In genomic region chr11:18588297-18589252, GRCh38 we compare ENCODE assay signal across 8 cellular contexts. TPM values are rescaled to one million over a fixed set of nuclear protein-coding genes. Genes with fewer than 3 reads are reported as not detected.
DNase-seq lines count a peak whose midpoint lies in the region; ATAC-seq and TF ChIP-seq lines count a peak whose summit lies in the region.

UEVLD (minus strand) TSS chr11:18588734; CDS start chr11:18588654, 80 bp downstream.

- peak; percentile 56 to 64 for TF ChIP-seq RAD21 in liver (IDR thresholded peaks at IDR 0.05)

- under 1% methylated on average over 50 of the region's 50 CpGs for WGBS in liver

- ATAC-seq in HG03066 (IDR thresholded peaks at IDR 0.05; ENCODE audit: low read depth, unreplicated experiment) = peak; percentile 61

- H3K27me3 ChIP-seq in ACC112 (ENCODE audit: insufficient read depth, low read length) (no peaks in the 10 kb centered on the region), liver (ENCODE audit: control insufficient read depth in 4 of 4, insufficient read depth in 4 of 4, low read length in 3 of 4) (no peaks in the 10 kb centered on the region)

- H3K36me3 ChIP-seq in ACC112 (ENCODE audit: insufficient read depth, low read length) (no peaks in the 10 kb centered on the region), liver (ENCODE audit: control insufficient read depth in 4 of 4, insufficient read depth in 3 of 4, low read depth in 1 of 4, low read length in 3 of 4) (peaks cover 0 to 2% (median 0%) of the 10 kb centered on the region in 4 donors)

- DNase-seq in NCI-H460 (ENCODE audit: extremely low read depth, low read depth) (peak; percentile 79), ecto neural progenitor cell (ENCODE audit: low spot score) (peak; percentile 94)
- peak; percentile 41 to 44 for DNase-seq in activated CD4-positive, alpha-beta T cell treated with anti-CD3 and anti-CD28 coated beads, Interleukin-2, amount 50 U/mL, for 4 hours
- peak; percentile 68 for DNase-seq in stimulated activated CD4-positive, alpha-beta T cell treated with anti-CD3 and anti-CD28 coated beads, Interleukin-2, amount 100 ng/mL, for 48 hours

- peak; percentile 76 for TF ChIP-seq POLR2A in GM18526 (IDR thresholded peaks at IDR 0.05; ENCODE audit: extremely low read depth, insufficient read length)

- H3K4me1 ChIP-seq in ACC112 (ENCODE audit: control insufficient read depth, insufficient read depth, low read length, unreplicated experiment) (peaks cover 24% of the 10 kb centered on the region), liver (ENCODE audit: control insufficient read depth in 4 of 4, insufficient read depth in 4 of 4, low read length in 3 of 4) (peaks cover 0 to 18% (median 11%) of the 10 kb centered on the region in 4 donors)

- TF ChIP-seq CTCF in liver (IDR thresholded peaks at IDR 0.05; ENCODE audit: low read depth, low read length, missing input control) = no peak

- H2AFZ ChIP-seq in ACC112 (ENCODE audit: low read length, unreplicated experiment) = peak within 1 kb of the TSS; percentile 93

- H3K27ac ChIP-seq in ACC112 (ENCODE audit: low read depth, low read length) = peak within 1 kb of the TSS; percentile 42
- H3K27ac ChIP-seq in liver (ENCODE audit: low read depth in 1 of 2, low read length in 2 of 2) = peak within 1 kb of the TSS; percentile 62 to 65

- H3K9ac ChIP-seq in liver (ENCODE audit: low read depth in 1 of 2, low read length in 2 of 2) = peak within 1 kb of the TSS; percentile 83 to 84

- H3K79me2 ChIP-seq in ACC112 (ENCODE audit: control insufficient read depth, insufficient read depth, low read length, unreplicated experiment) = peaks cover 58% of the 10 kb centered on the region

- H3K4me3 ChIP-seq in ACC112 (ENCODE audit: low read depth, low read length) (peak within 1 kb of the TSS; percentile 81), liver (ENCODE audit: low read depth in 1 of 3, low read length in 3 of 3) (peak within 1 kb of the TSS; percentile 78 to 92 (median 90))

- H3K9me3 ChIP-seq in liver (ENCODE audit: control insufficient read depth in 4 of 4, low read length in 3 of 4) = no peaks in the 10 kb centered on the region

TF ChIP-seq in liver, 16 proteins besides CTCF, POLR2A, EP300 and RAD21:
- TF ChIP-seq, protein P1, sequence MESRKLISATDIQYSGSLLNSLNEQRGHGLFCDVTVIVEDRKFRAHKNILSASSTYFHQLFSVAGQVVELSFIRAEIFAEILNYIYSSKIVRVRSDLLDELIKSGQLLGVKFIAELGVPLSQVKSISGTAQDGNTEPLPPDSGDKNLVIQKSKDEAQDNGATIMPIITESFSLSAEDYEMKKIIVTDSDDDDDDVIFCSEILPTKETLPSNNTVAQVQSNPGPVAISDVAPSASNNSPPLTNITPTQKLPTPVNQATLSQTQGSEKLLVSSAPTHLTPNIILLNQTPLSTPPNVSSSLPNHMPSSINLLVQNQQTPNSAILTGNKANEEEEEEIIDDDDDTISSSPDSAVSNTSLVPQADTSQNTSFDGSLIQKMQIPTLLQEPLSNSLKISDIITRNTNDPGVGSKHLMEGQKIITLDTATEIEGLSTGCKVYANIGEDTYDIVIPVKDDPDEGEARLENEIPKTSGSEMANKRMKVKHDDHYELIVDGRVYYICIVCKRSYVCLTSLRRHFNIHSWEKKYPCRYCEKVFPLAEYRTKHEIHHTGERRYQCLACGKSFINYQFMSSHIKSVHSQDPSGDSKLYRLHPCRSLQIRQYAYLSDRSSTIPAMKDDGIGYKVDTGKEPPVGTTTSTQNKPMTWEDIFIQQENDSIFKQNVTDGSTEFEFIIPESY (IDR thresholded peaks at IDR 0.05) = peak; percentile 96
- TF ChIP-seq MAX (IDR thresholded peaks at IDR 0.05) = peak; percentile 97
- TF ChIP-seq FOXA1 (IDR thresholded peaks at IDR 0.05) = peak; percentile 17
- TF ChIP-seq, protein P2, sequence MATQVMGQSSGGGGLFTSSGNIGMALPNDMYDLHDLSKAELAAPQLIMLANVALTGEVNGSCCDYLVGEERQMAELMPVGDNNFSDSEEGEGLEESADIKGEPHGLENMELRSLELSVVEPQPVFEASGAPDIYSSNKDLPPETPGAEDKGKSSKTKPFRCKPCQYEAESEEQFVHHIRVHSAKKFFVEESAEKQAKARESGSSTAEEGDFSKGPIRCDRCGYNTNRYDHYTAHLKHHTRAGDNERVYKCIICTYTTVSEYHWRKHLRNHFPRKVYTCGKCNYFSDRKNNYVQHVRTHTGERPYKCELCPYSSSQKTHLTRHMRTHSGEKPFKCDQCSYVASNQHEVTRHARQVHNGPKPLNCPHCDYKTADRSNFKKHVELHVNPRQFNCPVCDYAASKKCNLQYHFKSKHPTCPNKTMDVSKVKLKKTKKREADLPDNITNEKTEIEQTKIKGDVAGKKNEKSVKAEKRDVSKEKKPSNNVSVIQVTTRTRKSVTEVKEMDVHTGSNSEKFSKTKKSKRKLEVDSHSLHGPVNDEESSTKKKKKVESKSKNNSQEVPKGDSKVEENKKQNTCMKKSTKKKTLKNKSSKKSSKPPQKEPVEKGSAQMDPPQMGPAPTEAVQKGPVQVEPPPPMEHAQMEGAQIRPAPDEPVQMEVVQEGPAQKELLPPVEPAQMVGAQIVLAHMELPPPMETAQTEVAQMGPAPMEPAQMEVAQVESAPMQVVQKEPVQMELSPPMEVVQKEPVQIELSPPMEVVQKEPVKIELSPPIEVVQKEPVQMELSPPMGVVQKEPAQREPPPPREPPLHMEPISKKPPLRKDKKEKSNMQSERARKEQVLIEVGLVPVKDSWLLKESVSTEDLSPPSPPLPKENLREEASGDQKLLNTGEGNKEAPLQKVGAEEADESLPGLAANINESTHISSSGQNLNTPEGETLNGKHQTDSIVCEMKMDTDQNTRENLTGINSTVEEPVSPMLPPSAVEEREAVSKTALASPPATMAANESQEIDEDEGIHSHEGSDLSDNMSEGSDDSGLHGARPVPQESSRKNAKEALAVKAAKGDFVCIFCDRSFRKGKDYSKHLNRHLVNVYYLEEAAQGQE (IDR thresholded peaks at IDR 0.05) = peak; percentile 87
- no peak for TF ChIP-seq JUND (IDR thresholded peaks at IDR 0.05)
- peak; percentile 72 to 79 for TF ChIP-seq RXRA (IDR thresholded peaks at IDR 0.05)
- peak; percentile 92 for TF ChIP-seq YY1 (IDR thresholded peaks at IDR 0.05)
- TF ChIP-seq SP1 (IDR thresholded peaks at IDR 0.05) = peak; percentile 84
- peak; percentile 32 to 89 for TF ChIP-seq GABPA (IDR thresholded peaks at IDR 0.05 in 1 of 2, conservative IDR thresholded peaks at IDR 0.05 in 1 of 2)
- TF ChIP-seq EGR1 (IDR thresholded peaks at IDR 0.05; ENCODE audit: low read depth in 2 of 2) = peak; percentile 54 to 55
- no peak for TF ChIP-seq HNF4G (IDR thresholded peaks at IDR 0.05)
- peak; percentile 25 for TF ChIP-seq ATF3 (IDR thresholded peaks at IDR 0.05)
- no peak for TF ChIP-seq FOXA2 (IDR thresholded peaks at IDR 0.05)
- peak; percentile 21 for TF ChIP-seq TAF1 (conservative IDR thresholded peaks at IDR 0.05)
- peak; percentile 57 to 63 for TF ChIP-seq HNF4A (conservative IDR thresholded peaks at IDR 0.05)
- TF ChIP-seq NR2F2 (IDR thresholded peaks at IDR 0.05) = peak; percentile 89

RNA-seq across cellular contexts. Expression of gene UEVLD, which starts in this region (rescaled TPM):
- 18.5 and 23.7 TPM in 2 replicates for total RNA-seq in NCI-H460 (2014; rRNA removed; shearing (Covaris generic))
- 7.6 and 8.2 TPM in 2 replicates for polyA plus RNA-seq in NCI-H460 (2014; cell fraction: nucleus; rRNA removed)
- total RNA-seq in liver = 10 to 100 TPM in 1 of 2 donors, 1 to 10 TPM in 1; 7.7 to 15.5 TPM
- 1 to 10 TPM; 5.7 TPM for polyA plus RNA-seq in liver

Comparison
In these comparisons a context has a peak if more than half of its experiments do, and no peak if none do; other contexts are left out.
1. Peak in every context shown above with its lines: DNase-seq, ATAC-seq, H3K4me3 ChIP-seq and H3K27ac ChIP-seq.
2. DNase-seq: peak in every context shown above with its lines; median percentile 94 in ecto neural progenitor cell; 79 in NCI-H460; 68 in stimulated activated CD4-positive, alpha-beta T cell treated with anti-CD3 and anti-CD28 coated beads, Interleukin-2, amount 100 ng/mL, for 48 hours; 42 in activated CD4-positive, alpha-beta T cell treated with anti-CD3 and anti-CD28 coated beads, Interleukin-2, amount 50 U/mL, for 4 hours.